ENCODE assay signal across 1 cellular context in the genomic region with DNA sequence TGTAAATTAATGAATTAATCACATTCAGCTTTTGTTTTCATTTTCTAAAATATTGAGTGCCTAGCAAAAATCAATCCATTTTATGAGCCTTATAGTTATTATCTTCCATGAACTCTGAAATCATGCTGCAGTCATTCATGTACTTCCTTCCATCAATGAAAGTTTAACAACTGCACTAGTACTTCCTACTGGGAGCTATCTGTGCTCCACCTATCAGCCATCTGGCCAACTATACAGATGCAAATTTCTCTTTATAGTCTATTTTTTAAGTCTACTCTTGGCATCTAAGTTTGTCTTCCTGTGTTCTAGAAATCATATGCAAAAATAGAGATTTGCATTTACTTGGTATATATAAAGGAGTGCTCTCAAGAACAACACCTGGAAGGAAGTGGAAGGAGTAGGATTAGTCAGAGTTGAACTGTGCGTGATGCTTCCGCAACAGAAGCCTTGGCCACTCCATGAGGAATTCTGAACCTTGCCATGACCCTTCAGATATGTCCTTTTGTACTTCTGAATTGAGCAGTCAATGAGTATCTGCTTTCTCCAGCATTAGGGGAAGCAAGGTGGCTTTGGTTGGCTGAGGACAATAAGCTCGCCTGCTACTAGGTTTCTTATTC.
TF ChIP-seq lines count a peak whose summit lies in the region.

No MANE protein-coding gene starts in this region.

TF ChIP-seq in H1, 55 proteins besides CTCF, POLR2A, EP300 and RAD21 (continued from another document):
- TF ChIP-seq RNF2 (IDR thresholded peaks at IDR 0.05; ENCODE audit: borderline replicate concordance, low read depth, low read length, missing control alignments, poor library complexity, severe bottlenecking), result no peak
